1 cellular context compared by ENCODE assay signal in genomic region chr17:40862985-40863733, GRCh38.
A peak's percentile ranks its signal among the peaks of the same experiment; 100 is the strongest.
TF ChIP-seq lines count a peak whose summit lies in the region.

No MANE protein-coding gene starts in this region.

TF ChIP-seq in HepG2, 621 proteins besides CTCF, POLR2A, EP300 and RAD21 (continued from another document and continues in another):
- TF ChIP-seq FOXA3 (CRISPR knock-in tag; IDR thresholded peaks at IDR 0.05) (0 out of 2 replicates have a peak, but pooled peaks have one; percentile 42), SMC3 (IDR thresholded peaks at IDR 0.05; ENCODE audit: low read length) (peak; percentile 70), MED8 (CRISPR knock-in tag; IDR thresholded peaks at IDR 0.05; ENCODE audit: insufficient replicate concordance) (no peak), HIVEP1 (CRISPR knock-in tag; IDR thresholded peaks at IDR 0.05) (0 out of 2 replicates have a peak, but pooled peaks have one; percentile 32), PREB (CRISPR knock-in tag; IDR thresholded peaks at IDR 0.05) (no peak), RFX5 (IDR thresholded peaks at IDR 0.05; ENCODE audit: low read depth, low read length) (no peak), SRY (CRISPR knock-in tag; IDR thresholded peaks at IDR 0.05) (no peak), YEATS4 (CRISPR knock-in tag; IDR thresholded peaks at IDR 0.05; ENCODE audit: borderline replicate concordance) (no peak), MAFF (IDR thresholded peaks at IDR 0.05; ENCODE audit: low read depth, low read length) (no peak), ZBTB43 (CRISPR knock-in tag; conservative IDR thresholded peaks at IDR 0.05) (no peak), ZNF776 (CRISPR knock-in tag; IDR thresholded peaks at IDR 0.05) (no peak), CENPT (CRISPR knock-in tag; IDR thresholded peaks at IDR 0.05; ENCODE audit: low read depth) (no peak), SUZ12 (IDR thresholded peaks at IDR 0.05; ENCODE audit: low read depth, low read length) (no peak), CENPX (CRISPR knock-in tag; IDR thresholded peaks at IDR 0.05) (no peak), TEAD3 (CRISPR knock-in tag; optimal IDR thresholded peaks at IDR 0.05; ENCODE audit: borderline replicate concordance) (peak; percentile 19), ZZZ3 (CRISPR knock-in tag; IDR thresholded peaks at IDR 0.05; ENCODE audit: borderline replicate concordance) (no peak), NFKB2 (CRISPR knock-in tag; IDR thresholded peaks at IDR 0.05; ENCODE audit: borderline replicate concordance) (no peak), ZNF770 (CRISPR knock-in tag; IDR thresholded peaks at IDR 0.05) (no peak), BRF2 (CRISPR knock-in tag; IDR thresholded peaks at IDR 0.05) (no peak), ZNF260 (CRISPR knock-in tag; IDR thresholded peaks at IDR 0.05; ENCODE audit: borderline replicate concordance, low read depth) (no peak), ZNF704 (CRISPR knock-in tag; IDR thresholded peaks at IDR 0.05; ENCODE audit: borderline replicate concordance) (no peak), TFDP1 (CRISPR knock-in tag; IDR thresholded peaks at IDR 0.05; ENCODE audit: borderline replicate concordance) (no peak), ZFP91 (CRISPR knock-in tag; IDR thresholded peaks at IDR 0.05; ENCODE audit: borderline replicate concordance) (no peak), THAP8 (CRISPR knock-in tag; IDR thresholded peaks at IDR 0.05; ENCODE audit: borderline replicate concordance) (no peak), ZBTB42 (CRISPR knock-in tag; IDR thresholded peaks at IDR 0.05) (no peak), MTF1 (CRISPR knock-in tag; IDR thresholded peaks at IDR 0.05) (no peak), MED1 (CRISPR knock-in tag; IDR thresholded peaks at IDR 0.05) (0 out of 2 replicates have a peak, but pooled peaks have one; percentile 30), ZNF331 (CRISPR knock-in tag; IDR thresholded peaks at IDR 0.05) (0 out of 2 replicates have a peak, but pooled peaks have one; percentile 18), ELF1 (CRISPR knock-in tag; IDR thresholded peaks at IDR 0.05) (no peak), ZNF687 (CRISPR knock-in tag; IDR thresholded peaks at IDR 0.05) (peak; percentile 58), HDAC1 (CRISPR knock-in tag; IDR thresholded peaks at IDR 0.05) (no peak), ATAD3A (CRISPR knock-in tag; IDR thresholded peaks at IDR 0.05) (no peak), CAMTA2 (CRISPR knock-in tag; IDR thresholded peaks at IDR 0.05; ENCODE audit: borderline replicate concordance) (no peak), NBN (conservative IDR thresholded peaks at IDR 0.05) (no peak), RNF2 (conservative IDR thresholded peaks at IDR 0.05; ENCODE audit: low read depth) (no peak), ZSCAN5A (CRISPR knock-in tag; IDR thresholded peaks at IDR 0.05; ENCODE audit: borderline replicate concordance) (no peak), PRDM10 (CRISPR knock-in tag; IDR thresholded peaks at IDR 0.05; ENCODE audit: low read depth) (no peak), ZNF230 (CRISPR knock-in tag; IDR thresholded peaks at IDR 0.05) (0 out of 2 replicates have a peak, but pooled peaks have one; percentile 22)
